8 cellular contexts compared by ENCODE assay signal in the genomic region with DNA sequence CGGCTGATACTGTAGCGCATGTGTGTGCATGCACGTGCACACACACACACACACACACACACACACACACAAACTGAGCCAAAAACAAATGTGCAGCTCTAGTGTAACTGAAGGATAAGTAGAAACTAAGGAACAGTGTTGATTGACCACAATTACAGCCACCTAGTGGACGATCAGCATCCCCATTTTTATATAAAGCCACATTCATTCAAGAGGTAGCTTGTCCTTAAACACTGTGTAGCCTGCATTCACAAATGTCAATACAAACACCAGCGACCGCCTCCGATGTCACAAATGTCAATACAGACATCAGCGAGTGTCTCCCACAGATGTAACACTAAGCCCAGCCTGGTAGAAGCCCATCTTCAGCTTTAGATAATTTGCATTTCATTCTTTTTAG.
DNase-seq lines count a peak whose midpoint lies in the region; ATAC-seq, FAIRE-seq and TF ChIP-seq lines count a peak whose summit lies in the region.

No MANE protein-coding gene starts in this region.

- intact Hi-C loops in testis (cut with DNase I; ENCODE audit: low total_unique reads), result no loop called here
- intact Hi-C loops in posterior vena cava (cut with DNase I), result no loop called here

- ATAC-seq in GM21786 (IDR thresholded peaks at IDR 0.05; ENCODE audit: unreplicated experiment), result no peak

- H3K36me3 ChIP-seq in kidney epithelial cell (ENCODE audit: control insufficient read depth, insufficient read depth, low read length) (no peaks in the 10 kb centered on the region), testis (ENCODE audit: low read depth, missing control alignments) (no peaks in the 10 kb centered on the region)

- no peaks in the 10 kb centered on the region for H3K9me3 ChIP-seq in testis

- no peak for FAIRE-seq in HTR-8/SVneo (lab: Jason Lieb, UNC)

- 90 to 94% methylated on average over 8 of the region's 8 CpGs for WGBS in testis, 2 donors

- no peak overlapping the region for H3K27ac ChIP-seq in testis

- TF ChIP-seq CTCF in kidney epithelial cell (IDR thresholded peaks at IDR 0.05; ENCODE audit: insufficient read depth, low read length, poor library complexity, severe bottlenecking) (peak; percentile 41), testis (IDR thresholded peaks at IDR 0.05) (peak in 1 of 3 experiments; percentile 30)

- no peak for TF ChIP-seq POLR2A in testis (IDR thresholded peaks at IDR 0.05)

- H3K4me3 ChIP-seq in kidney epithelial cell (ENCODE audit: low read depth, low read length) (no peak overlapping the region), testis (no peak overlapping the region)

- H3K27me3 ChIP-seq in kidney epithelial cell (ENCODE audit: control insufficient read depth, insufficient read depth, low read length) (no peaks in the 10 kb centered on the region), testis (no peaks in the 10 kb centered on the region)

- no peaks in the 10 kb centered on the region for H3K4me1 ChIP-seq in testis

- DNase-seq in AML-193 (lab: John Stamatoyannopoulos, UW), result peak; percentile 7 to 18
- DNase-seq in HTR-8/SVneo (ENCODE audit: insufficient read length, low spot score), result peak; percentile 8
- peak; percentile 14 for DNase-seq in amniotic epithelial cell (ENCODE audit: low read depth)
- no peak for DNase-seq in kidney epithelial cell (ENCODE audit: low read depth)
- no peak for DNase-seq in testis
- DNase-seq in posterior vena cava (ENCODE audit: low spot score), result no peak
- DNase-seq in UCSD-AML1 (lab: John Stamatoyannopoulos, UW; ENCODE audit: unreplicated experiment), result no peak

Comparison
In these comparisons a context has a peak if more than half of its experiments do, and no peak if none do; other contexts are left out.
1. DNase-seq: peak in AML-193 (2 of 2), HTR-8/SVneo (single experiment) and amniotic epithelial cell (single experiment); none in kidney epithelial cell (single experiment), testis (single experiment), posterior vena cava (single experiment) and UCSD-AML1 (single experiment).